In genomic region chr12:75471928-75472865, GRCh38 we compare ENCODE assay signal across 12 cellular contexts. TPM values are rescaled to one million over a fixed set of nuclear protein-coding genes. Genes with fewer than 3 reads are reported as not detected.
DNase-seq lines count a peak whose midpoint lies in the region; ATAC-seq and TF ChIP-seq lines count a peak whose summit lies in the region.
"Had no signal": no experiment of that assay in that cellular context is flagged by ENCODE, and none has a peak within 500 bp of the region (broad histone marks: within the 10 kb centered on the region; RNA-seq: fewer than 3 reads in every experiment).

No MANE protein-coding gene starts in this region.

- DNase-seq in NOMO-1 treated with DMSO at 0.1 percent for 48 hours (lab: John Stamatoyannopoulos, UW; ENCODE audit: unreplicated experiment) = peak; percentile 96
- no peak for DNase-seq in left lung
- DNase-seq in NCI-H1417 treated with DMSO at 0.1 percent for 48 hours (lab: John Stamatoyannopoulos, UW) = no peak
- no peak for DNase-seq in effector memory CD4-positive, alpha-beta T cell
- DNase-seq in SHP77 (lab: John Stamatoyannopoulos, UW) = no peak
- DNase-seq: activated CD4-positive, CD25-positive, alpha-beta regulatory T cell treated with anti-CD3 and anti-CD28 coated beads, Interleukin-2, amount 50 U/mL, for 72 hours; CD4-positive, alpha-beta T cell; NCI-H2107 had no signal

- no peak for TF ChIP-seq POLR2A in GM18505 (IDR thresholded peaks at IDR 0.05; ENCODE audit: borderline replicate concordance, extremely low read depth, insufficient read depth, insufficient read length)

- no peak overlapping the region for H3K4me3 ChIP-seq in left lung
- H3K4me3 ChIP-seq in effector memory CD4-positive, alpha-beta T cell (ENCODE audit: insufficient read depth, low read depth, low read length, poor library complexity, severe bottlenecking) = no peak overlapping the region
- H3K4me3 ChIP-seq: cardiac muscle cell had no signal

- H3K4me1 ChIP-seq in left lung = peaks cover 0 to 10% of the 10 kb centered on the region in 2 donors
- peaks cover 3% of the 10 kb centered on the region for H3K4me1 ChIP-seq in effector memory CD4-positive, alpha-beta T cell (ENCODE audit: control insufficient read depth, insufficient read depth, low read length, poor library complexity, severe bottlenecking)

- no peaks in the 10 kb centered on the region for H3K36me3 ChIP-seq in left lung
- no peaks in the 10 kb centered on the region for H3K36me3 ChIP-seq in effector memory CD4-positive, alpha-beta T cell (ENCODE audit: control insufficient read depth, insufficient read depth, low read length)
- H3K36me3 ChIP-seq: cardiac muscle cell had no signal

- ATAC-seq in GM18505 (IDR thresholded peaks at IDR 0.05; ENCODE audit: unreplicated experiment) (peak; percentile 83), HG02884 (IDR thresholded peaks at IDR 0.05; ENCODE audit: unreplicated experiment) (peak; percentile 64), left lung (peak; percentile 41), GM19035 (IDR thresholded peaks at IDR 0.05; ENCODE audit: unreplicated experiment) (no peak)

- no peak for TF ChIP-seq CTCF in left lung (IDR thresholded peaks at IDR 0.05)

- intact Hi-C loops in left lung (cut with DNase I) = no loop called here

- H3K27ac ChIP-seq in left lung = peak overlapping the region; percentile 26 to 80
- H3K27ac ChIP-seq in effector memory CD4-positive, alpha-beta T cell (ENCODE audit: insufficient read depth, low read length, poor library complexity, severe bottlenecking) = no peak overlapping the region
- H3K27ac ChIP-seq: cardiac muscle cell had no signal

- no peaks in the 10 kb centered on the region for H3K27me3 ChIP-seq in left lung
- H3K27me3 ChIP-seq in effector memory CD4-positive, alpha-beta T cell (replicated peaks; ENCODE audit: control insufficient read depth, insufficient read depth, low read length, poor library complexity, severe bottlenecking) = no peaks in the 10 kb centered on the region
- H3K27me3 ChIP-seq: cardiac muscle cell had no signal

- H3K9me3 ChIP-seq in left lung = no peaks in the 10 kb centered on the region
- H3K9me3 ChIP-seq in effector memory CD4-positive, alpha-beta T cell (ENCODE audit: control insufficient read depth, low read length) = no peaks in the 10 kb centered on the region

RNA-seq across cellular contexts. Expression of gene GLIPR1, which starts 8.4 kb away (rescaled TPM):
- total RNA-seq in left lung = 10 to 100 TPM; 35.3 to 68.2 TPM

RNA-seq across cellular contexts. Expression of gene KRR1, which starts 39.2 kb away (rescaled TPM):
- 10 to 100 TPM; 37.5 to 42.0 TPM for total RNA-seq in left lung
